Comparison of ENCODE assay signal across 27 cellular contexts in genomic region chr5:74027732-74028338, GRCh38.
"Had no signal": no experiment of that assay in that cellular context is flagged by ENCODE, and none has a peak within 500 bp of the region (broad histone marks: within the 10 kb centered on the region; RNA-seq: fewer than 3 reads in every experiment).

No MANE protein-coding gene starts in this region.

- H3K9me3 Mint-ChIP-seq: activated CD4-positive, alpha-beta T cell treated with anti-CD3 and anti-CD28 coated beads, Interleukin-2, amount 10 ng/mL, durations not matched to agents 7 days and 5 days; central memory CD8-positive, alpha-beta T cell; effector memory CD8-positive, alpha-beta T cell; immature natural killer cell; natural killer cell treated with Interleukin-12 subunit alpha and Interleukin-12 subunit beta and Interleukin-15 and Interleukin-18, amount 100 ng/mL, for 72 hours; stimulated activated naive B cell treated with anti-CD40 and anti-IgM and Interleukin-4, amounts not matched to agents 10 μg/mL and 1 μg/mL and 100 μg/mL, for 72 hours had no signal

- FAIRE-seq: colon, endothelial cell of umbilical vein, frontal cortex had no signal

- H3K27me3 ChIP-seq: ascending aorta, brain microvascular endothelial cell, esophagus muscularis mucosa, hepatocyte, transverse colon, vagina had no signal

- ATAC-seq: activated naive CD4-positive, alpha-beta T cell treated with anti-CD3 and anti-CD28 coated beads, Interleukin-2, amount 50 U/mL, for 72 hours; effector memory CD8-positive, alpha-beta T cell; natural killer cell treated with Interleukin-12 subunit alpha and Interleukin-12 subunit beta and Interleukin-15 and Interleukin-18, amount 100 ng/mL, for 72 hours; stimulated activated naive B cell treated with anti-CD40 and anti-IgM and Interleukin-4, amounts not matched to agents 10 μg/mL and 1 μg/mL and 100 μg/mL, for 72 hours had no signal

- H3K36me3 ChIP-seq: ascending aorta, brain microvascular endothelial cell, esophagus muscularis mucosa, left ventricle myocardium inferior, transverse colon, vagina had no signal

- H3K4me2 ChIP-seq: hepatocyte had no signal

- H3K9me3 ChIP-seq: ascending aorta, esophagus muscularis mucosa, left ventricle myocardium inferior, transverse colon, vagina had no signal

- H3K4me1 ChIP-seq: ascending aorta, esophagus muscularis mucosa, left ventricle myocardium inferior, transverse colon, vagina had no signal

- H2AFZ ChIP-seq: hepatocyte had no signal

- H3K36me3 Mint-ChIP-seq: activated naive CD4-positive, alpha-beta T cell treated with anti-CD3 and anti-CD28 coated beads, Interleukin-2, amount 50 U/mL, for 72 hours; immature natural killer cell; natural killer cell treated with Interleukin-12 subunit alpha and Interleukin-12 subunit beta and Interleukin-15 and Interleukin-18, amount 100 ng/mL, for 72 hours; stimulated activated naive B cell treated with anti-CD40 and anti-IgM and Interleukin-4, amounts not matched to agents 10 μg/mL and 1 μg/mL and 100 μg/mL, for 72 hours had no signal

- DNase-seq: activated CD4-positive, alpha-beta T cell treated with anti-CD3 and anti-CD28 coated beads, Interleukin-2, amount 10 ng/mL, durations not matched to agents 7 days and 5 days; activated CD4-positive, CD25-positive, alpha-beta regulatory T cell treated with anti-CD3 and anti-CD28 coated beads, Interleukin-2, amount 50 U/mL, for 72 hours; activated T-cell treated with anti-CD3 and anti-CD28 coated beads, Interleukin-2, amount 50 U/mL, for 1 hour; brain microvascular endothelial cell; effector memory CD8-positive, alpha-beta T cell; glutamatergic neuron; immature natural killer cell; kidney glomerular epithelial cell; left ventricle myocardium inferior; midbrain; retina; stimulated activated CD4-positive, alpha-beta T cell treated with anti-CD3 and anti-CD28 coated beads, Interleukin-2, amount 100 ng/mL, for 48 hours; stimulated activated CD8-positive, alpha-beta memory T cell treated with anti-CD3 and anti-CD28 coated beads, Interleukin-4, amount 100 ng/mL, for 48 hours; stimulated activated naive B cell treated with anti-CD40 and anti-IgM and Interleukin-4, amounts not matched to agents 10 μg/mL and 1 μg/mL and 100 μg/mL, for 72 hours; transverse colon had no signal

- H3K27ac ChIP-seq: ascending aorta, brain microvascular endothelial cell, esophagus muscularis mucosa, hepatocyte, left ventricle myocardium inferior, transverse colon, vagina, VCaP had no signal

- H3K4me1 Mint-ChIP-seq: activated CD4-positive, alpha-beta T cell treated with anti-CD3 and anti-CD28 coated beads, Interleukin-2, amount 10 ng/mL, durations not matched to agents 7 days and 5 days; central memory CD8-positive, alpha-beta T cell; immature natural killer cell; stimulated activated naive B cell treated with anti-CD40 and anti-IgM and Interleukin-4, amounts not matched to agents 10 μg/mL and 1 μg/mL and 100 μg/mL, for 72 hours had no signal

- H3K27ac Mint-ChIP-seq: activated CD4-positive, alpha-beta T cell treated with anti-CD3 and anti-CD28 coated beads, Interleukin-2, amount 10 ng/mL, durations not matched to agents 7 days and 5 days; activated naive CD4-positive, alpha-beta T cell treated with anti-CD3 and anti-CD28 coated beads, Interleukin-2, amount 50 U/mL, for 72 hours; effector memory CD8-positive, alpha-beta T cell; immature natural killer cell; natural killer cell treated with Interleukin-12 subunit alpha and Interleukin-12 subunit beta and Interleukin-15 and Interleukin-18, amount 100 ng/mL, for 72 hours; progenitor cell of endocrine pancreas; stimulated activated naive B cell treated with anti-CD40 and anti-IgM and Interleukin-4, amounts not matched to agents 10 μg/mL and 1 μg/mL and 100 μg/mL, for 72 hours had no signal

- H3K4me3 ChIP-seq: ascending aorta, esophagus muscularis mucosa, hepatocyte, left ventricle myocardium inferior, transverse colon, vagina had no signal

- H3K79me2 ChIP-seq: hepatocyte had no signal

- H3K4me3 Mint-ChIP-seq: activated CD4-positive, alpha-beta T cell treated with anti-CD3 and anti-CD28 coated beads, Interleukin-2, amount 10 ng/mL, durations not matched to agents 7 days and 5 days; central memory CD8-positive, alpha-beta T cell; effector memory CD8-positive, alpha-beta T cell; immature natural killer cell; natural killer cell treated with Interleukin-12 subunit alpha and Interleukin-12 subunit beta and Interleukin-15 and Interleukin-18, amount 100 ng/mL, for 72 hours; stimulated activated naive B cell treated with anti-CD40 and anti-IgM and Interleukin-4, amounts not matched to agents 10 μg/mL and 1 μg/mL and 100 μg/mL, for 72 hours had no signal
